Comparison of ENCODE assay signal across 8 cellular contexts in the genomic region with DNA sequence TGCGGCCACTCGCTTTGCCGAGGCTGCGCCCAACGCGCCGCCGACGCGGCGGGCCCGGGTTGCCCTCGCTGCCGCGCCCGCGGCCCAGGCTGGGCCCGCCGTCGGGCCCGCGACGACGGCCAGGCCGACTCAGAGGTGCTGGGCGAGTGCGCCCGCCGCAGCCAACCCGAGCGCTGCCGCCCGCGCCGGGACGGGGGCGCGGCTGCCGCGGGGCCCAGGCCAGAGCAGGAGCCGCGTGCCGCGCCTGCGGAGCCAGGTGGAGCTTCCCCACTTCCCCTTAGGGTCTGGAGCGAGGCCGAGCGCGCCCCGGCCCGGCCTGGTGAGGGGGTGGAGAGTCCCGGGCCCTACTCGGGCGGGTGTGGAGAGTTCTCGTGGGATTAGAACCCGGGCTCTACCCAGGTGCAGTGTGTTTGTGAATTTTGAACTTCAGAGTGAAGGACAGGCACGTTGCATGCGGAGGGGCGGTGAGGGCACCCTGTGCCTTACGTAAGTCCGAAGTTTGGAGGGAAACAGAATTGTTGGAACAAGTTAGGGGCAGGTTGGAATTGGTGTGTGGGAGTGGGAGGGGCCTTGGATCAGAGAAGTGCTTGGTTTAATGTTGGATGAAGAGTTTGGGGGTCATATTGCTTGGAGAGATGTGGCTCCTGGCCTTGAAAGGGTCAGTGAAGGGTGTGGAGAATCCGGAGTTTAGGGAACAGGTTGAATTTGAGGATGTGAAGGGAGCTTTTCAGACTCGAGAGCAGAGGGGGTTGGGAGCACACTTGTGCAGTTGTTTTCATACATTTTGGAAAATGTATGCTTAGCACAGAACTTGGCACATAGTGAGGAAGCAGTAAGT.
DNase-seq lines count a peak whose midpoint lies in the region; ATAC-seq and TF ChIP-seq lines count a peak whose summit lies in the region.

No MANE protein-coding gene starts in this region.

- H3K27ac Mint-ChIP-seq in stimulated activated naive CD8-positive, alpha-beta T cell treated with anti-CD3 and anti-CD28 coated beads, Interleukin-15, amount 100 ng/mL, for 72 hours, result peak overlapping the region; percentile 19 to 93

- POLR2A ChIA-PET in AG04449 (lab: Yijun Ruan, JAX), result no interaction called here

- peak overlapping the region; percentile 91 to 94 for H3K4me3 Mint-ChIP-seq in stimulated activated naive CD8-positive, alpha-beta T cell treated with anti-CD3 and anti-CD28 coated beads, Interleukin-15, amount 100 ng/mL, for 72 hours

- H3K9ac ChIP-seq in mucosa of rectum (ENCODE audit: low read depth in 1 of 2, low read length in 2 of 2), result peak overlapping the region; percentile 80 to 88

- H3K4me1 Mint-ChIP-seq in stimulated activated naive CD8-positive, alpha-beta T cell treated with anti-CD3 and anti-CD28 coated beads, Interleukin-15, amount 100 ng/mL, for 72 hours, result peaks cover 44% of the 10 kb centered on the region

- peak overlapping the region; percentile 85 to 89 for H3K27ac ChIP-seq in mucosa of rectum (ENCODE audit: low read depth in 2 of 2, low read length in 2 of 2)

- TF ChIP-seq CTCF in AG04449 (IDR thresholded peaks at IDR 0.05; ENCODE audit: insufficient read depth, low read length, missing control alignments), result no peak
- no peak for TF ChIP-seq CTCF in epithelial cell of esophagus (IDR thresholded peaks at IDR 0.05; ENCODE audit: insufficient read depth, low read depth, low read length, missing control alignments)

- no peaks in the 10 kb centered on the region for H3K36me3 ChIP-seq in mucosa of rectum (ENCODE audit: control insufficient read depth in 2 of 2, insufficient read depth in 2 of 2, low read length in 2 of 2)

- H3K4me3 ChIP-seq in AG04449 (ENCODE audit: low read depth, low read length), result peak overlapping the region; percentile 73
- peak overlapping the region; percentile 56 for H3K4me3 ChIP-seq in epithelial cell of esophagus (ENCODE audit: low read length)
- H3K4me3 ChIP-seq in mucosa of rectum (ENCODE audit: low read length in 2 of 2), result peak overlapping the region; percentile 74 to 89

- ATAC-seq in GM18508 (IDR thresholded peaks at IDR 0.05; ENCODE audit: insufficient read depth, unreplicated experiment), result peak; percentile 8
- ATAC-seq in HG02938 (IDR thresholded peaks at IDR 0.05; ENCODE audit: unreplicated experiment), result peak; percentile 37
- peak; percentile 78 for ATAC-seq in stimulated activated naive CD8-positive, alpha-beta T cell treated with anti-CD3 and anti-CD28 coated beads, Interleukin-15, amount 100 ng/mL, for 72 hours

- no peaks in the 10 kb centered on the region for H3K9me3 Mint-ChIP-seq in stimulated activated naive CD8-positive, alpha-beta T cell treated with anti-CD3 and anti-CD28 coated beads, Interleukin-15, amount 100 ng/mL, for 72 hours

- DNase-seq in AG04449 (ENCODE audit: low read depth, low spot score) (no peak), NCI-H526 treated with DMSO at 0.1 percent for 48 hours (lab: John Stamatoyannopoulos, UW) (peak; percentile 45), epithelial cell of esophagus (ENCODE audit: low read depth) (peak; percentile 62)
- DNase-seq in activated CD8-positive, alpha-beta memory T cell treated with anti-CD3 and anti-CD28 coated beads for 24 hours, result peak; percentile 82
- peak; percentile 60 to 67 for DNase-seq in stimulated activated naive CD8-positive, alpha-beta T cell treated with anti-CD3 and anti-CD28 coated beads, Interleukin-15, amount 100 ng/mL, for 72 hours

- no peaks in the 10 kb centered on the region for H3K27me3 ChIP-seq in mucosa of rectum (ENCODE audit: control insufficient read depth in 2 of 2, insufficient read depth in 2 of 2, low read length in 2 of 2)

- no peaks in the 10 kb centered on the region for H3K9me3 ChIP-seq in mucosa of rectum (ENCODE audit: control insufficient read depth in 2 of 2, low read length in 2 of 2)

- H3K27me3 Mint-ChIP-seq in stimulated activated naive CD8-positive, alpha-beta T cell treated with anti-CD3 and anti-CD28 coated beads, Interleukin-15, amount 100 ng/mL, for 72 hours, result no peaks in the 10 kb centered on the region

- CTCF ChIA-PET in AG04449 (lab: Yijun Ruan, JAX), result interaction anchor here (1.0 to 3.6 kb wide), 4 partner anchors 10 to 120 kb away, joined by 3 to 37 read pairs (median 6); no protein-coding TSS in a partner anchor

- peaks cover 11 to 16% of the 10 kb centered on the region in 2 donors for H3K4me1 ChIP-seq in mucosa of rectum (ENCODE audit: control insufficient read depth in 2 of 2, insufficient read depth in 2 of 2, low read length in 2 of 2)

Comparison
In these comparisons a context has a peak if more than half of its experiments do, and no peak if none do; other contexts are left out.
1. ATAC-seq: peak in every context shown above with its lines; median percentile 78 in stimulated activated naive CD8-positive, alpha-beta T cell treated with anti-CD3 and anti-CD28 coated beads, Interleukin-15, amount 100 ng/mL, for 72 hours; 37 in HG02938; 8 in GM18508.